ENCODE assay signal across 9 cellular contexts in genomic region chr19:12139309-12139708, GRCh38. TPM values are rescaled to one million over a fixed set of nuclear protein-coding genes. Genes with fewer than 3 reads are reported as not detected.
DNase-seq lines count a peak whose midpoint lies in the region; ATAC-seq and TF ChIP-seq lines count a peak whose summit lies in the region.
"Had no signal": no experiment of that assay in that cellular context is flagged by ENCODE, and none has a peak within 500 bp of the region (broad histone marks: within the 10 kb centered on the region; RNA-seq: fewer than 3 reads in every experiment).

No MANE protein-coding gene starts in this region.

- WGBS in lower leg skin, 2 donors: 16 to 17% methylated on average over 14 of the region's 14 CpGs
- WGBS in thyroid gland, 2 donors: 21 to 27% methylated on average over 14 of the region's 14 CpGs

- peaks cover 16% of the 10 kb centered on the region in 2 donors for H3K4me1 ChIP-seq in thyroid gland

- no peak for TF ChIP-seq POLR2A in lower leg skin (IDR thresholded peaks at IDR 0.05)
- no peak for TF ChIP-seq POLR2A in thyroid gland (IDR thresholded peaks at IDR 0.05)

- intact Hi-C loops in lower leg skin (cut with DNase I; ENCODE audit: low total_unique reads) (loop anchor here (10.0 kb wide), 1 partner anchor 65 kb away; no protein-coding TSS in a partner anchor), thyroid gland (cut with DNase I) (no loop called here)

- no peak for TF ChIP-seq CTCF in astrocyte of the cerebellum (IDR thresholded peaks at IDR 0.05; ENCODE audit: low read depth, low read length, missing control alignments)
- no peak for TF ChIP-seq CTCF in lower leg skin (IDR thresholded peaks at IDR 0.05)
- no peak for TF ChIP-seq CTCF in thyroid gland (IDR thresholded peaks at IDR 0.05)

- peak overlapping the region; percentile 92 for H3K4me3 Mint-ChIP-seq in activated T-cell treated with anti-CD3 and anti-CD28 coated beads, Interleukin-2, amount 50 U/mL, for 4 hours

- H3K27ac ChIP-seq in thyroid gland: peak overlapping the region in 1 of 3 donors; percentile 88

- no peak for DNase-seq in activated T-cell treated with anti-CD3 and anti-CD28 coated beads, Interleukin-2, amount 50 U/mL, for 4 hours
- no peak for DNase-seq in activated T-cell treated with anti-CD3 and anti-CD28 coated beads, Interleukin-2, amount 50 U/mL, for 48 hours
- DNase-seq in astrocyte of the cerebellum (ENCODE audit: low read depth) (no peak), lower leg skin (ENCODE audit: low spot score in 2 of 2) (peak in 1 of 2 donors; percentile 40), thyroid gland (no peak), SHP77 treated with DMSO at 0.1 percent for 48 hours (lab: John Stamatoyannopoulos, UW) (no peak)
- DNase-seq: DMS 273 treated with DMSO at 0.1 percent for 48 hours had no signal

- no peaks in the 10 kb centered on the region for H3K9me3 ChIP-seq in thyroid gland

- H3K36me3 ChIP-seq in thyroid gland: peaks cover 14% of the 10 kb centered on the region in 2 donors

- peaks cover 20% of the 10 kb centered on the region for H3K36me3 Mint-ChIP-seq in activated T-cell treated with anti-CD3 and anti-CD28 coated beads, Interleukin-2, amount 50 U/mL, for 4 hours (ENCODE audit: insufficient read depth)

- peaks cover 34% of the 10 kb centered on the region for H3K4me1 Mint-ChIP-seq in activated T-cell treated with anti-CD3 and anti-CD28 coated beads, Interleukin-2, amount 50 U/mL, for 4 hours (ENCODE audit: low read depth)

- no peaks in the 10 kb centered on the region for H3K27me3 Mint-ChIP-seq in activated T-cell treated with anti-CD3 and anti-CD28 coated beads, Interleukin-2, amount 50 U/mL, for 4 hours (ENCODE audit: low read depth)

- H3K9me3 Mint-ChIP-seq in activated T-cell treated with anti-CD3 and anti-CD28 coated beads, Interleukin-2, amount 50 U/mL, for 4 hours: no peaks in the 10 kb centered on the region

- no peaks in the 10 kb centered on the region for H3K27me3 ChIP-seq in thyroid gland

- H3K4me3 ChIP-seq in astrocyte of the cerebellum (ENCODE audit: low read depth, low read length) (peak overlapping the region; percentile 90), lower leg skin (ENCODE audit: low read depth, poor library complexity, severe bottlenecking) (peak overlapping the region; percentile 62), thyroid gland (replicated peaks in 1 of 3) (peak overlapping the region in 2 of 3 donors; percentile 91 to 97)

- ATAC-seq in activated T-cell treated with anti-CD3 and anti-CD28 coated beads, Interleukin-2, amount 50 U/mL, for 4 hours: no peak
- ATAC-seq in HG03159 (IDR thresholded peaks at IDR 0.05; ENCODE audit: unreplicated experiment): no peak
- ATAC-seq in GM21423 (IDR thresholded peaks at IDR 0.05; ENCODE audit: unreplicated experiment): no peak

- in situ Hi-C loops in astrocyte of the cerebellum (cut with HindIII; ENCODE audit: low sequenced_read_pairs): no loop called here

RNA-seq across cellular contexts. Expression of gene ZNF20, which starts 0.8 kb away (rescaled TPM):
- total RNA-seq in activated T-cell treated with anti-CD3 and anti-CD28 coated beads, Interleukin-2, amount 50 U/mL, for 4 hours: 1 to 10 TPM; 1.0 to 2.5 (median 1.2) TPM
- total RNA-seq in lower leg skin (1 to 10 TPM; 1.5 to 6.1 (median 4.0) TPM), thyroid gland (1 to 10 TPM; 5.2 to 7.5 (median 6.2) TPM)

RNA-seq across cellular contexts. Expression of gene ZNF625, which starts 17.2 kb away (rescaled TPM):
- total RNA-seq in activated T-cell treated with anti-CD3 and anti-CD28 coated beads, Interleukin-2, amount 50 U/mL, for 4 hours: 1 to 10 TPM in 2 of 3 donors, under 1 TPM in 1; 0.98 to 1.6 (median 1.1) TPM
- total RNA-seq in lower leg skin (1 to 10 TPM; 1.6 to 9.2 (median 4.0) TPM), thyroid gland (10 to 100 TPM in 3 of 4 donors, 1 to 10 TPM in 1; 5.5 to 12.2 (median 11.5) TPM)

RNA-seq across cellular contexts. Expression of gene ZNF136, which starts 23.6 kb away (rescaled TPM):
- total RNA-seq in activated T-cell treated with anti-CD3 and anti-CD28 coated beads, Interleukin-2, amount 50 U/mL, for 4 hours: 10 to 100 TPM in 1 of 3 donors, 1 to 10 TPM in 2; 9.7 to 11.6 (median 9.8) TPM
- total RNA-seq in lower leg skin: 10 to 100 TPM in 2 of 4 donors, 1 to 10 TPM in 2; 5.4 to 14.5 (median 11.2) TPM
- 10 to 100 TPM; 17.6 to 30.2 (median 19.1) TPM for total RNA-seq in thyroid gland
